Comparison of ENCODE assay signal across 20 cellular contexts in the genomic region with DNA sequence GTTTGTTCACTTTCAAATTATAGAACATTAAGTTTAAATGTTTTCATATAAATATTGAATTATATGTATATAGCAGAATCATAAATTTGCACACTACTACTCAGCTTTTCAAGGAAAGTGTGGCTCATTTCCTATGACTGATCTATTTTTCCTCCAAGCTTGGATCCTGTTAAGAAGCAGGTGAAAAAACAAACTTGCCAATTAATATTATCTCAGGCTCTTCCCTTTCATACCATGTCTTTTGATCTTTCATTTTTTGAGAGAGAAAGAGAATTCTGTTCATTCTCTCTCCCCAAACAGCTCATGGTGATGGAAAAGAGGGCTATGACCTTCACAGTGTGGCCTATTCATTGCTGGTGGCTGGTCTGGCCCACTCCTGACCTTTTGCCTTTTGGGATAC. TPM values are rescaled to one million over a fixed set of nuclear protein-coding genes. Genes with fewer than 3 reads are reported as not detected.
"Had no signal": no experiment of that assay in that cellular context is flagged by ENCODE, and none has a peak within 500 bp of the region (broad histone marks: within the 10 kb centered on the region; RNA-seq: fewer than 3 reads in every experiment).

No MANE protein-coding gene starts in this region.

- H3K4me3 ChIP-seq: dorsolateral prefrontal cortex, esophagus muscularis mucosa, left lung, skin epidermis, tibial nerve, vagina had no signal

- H3K4me1 ChIP-seq: left lung had no signal

- H3K4me3 Mint-ChIP-seq: activated CD4-positive, alpha-beta T cell treated with anti-CD3 and anti-CD28 coated beads, Interleukin-2, amount 10 ng/mL, durations not matched to agents 24 days and 14 days; activated naive CD8-positive, alpha-beta T cell; activated T-cell treated with anti-CD3 and anti-CD28 coated beads, Interleukin-2, amount 50 U/mL, for 72 hours; nephron progenitor cell; stimulated activated naive B cell treated with anti-CD40 and anti-IgM and Interleukin-4, amounts not matched to agents 10 μg/mL and 1 μg/mL and 100 μg/mL, for 72 hours had no signal

- H3K9me3 ChIP-seq: esophagus muscularis mucosa, left lung, tibial nerve, vagina had no signal

- H3K36me3 ChIP-seq: left lung, vagina had no signal

- ATAC-seq: activated T-cell treated with anti-CD3 and anti-CD28 coated beads, Interleukin-2, amount 50 U/mL, for 72 hours; stimulated activated naive B cell treated with anti-CD40 and anti-IgM and Interleukin-4, amounts not matched to agents 10 μg/mL and 1 μg/mL and 100 μg/mL, for 72 hours had no signal

- H3K36me3 Mint-ChIP-seq: activated naive CD8-positive, alpha-beta T cell; stimulated activated naive B cell treated with anti-CD40 and anti-IgM and Interleukin-4, amounts not matched to agents 10 μg/mL and 1 μg/mL and 100 μg/mL, for 72 hours had no signal

- DNase-seq: activated CD4-positive, alpha-beta T cell treated with anti-CD3 and anti-CD28 coated beads, Interleukin-2, amount 10 ng/mL, durations not matched to agents 24 days and 14 days; activated CD4-positive, CD25-positive, alpha-beta regulatory T cell; activated CD8-positive, alpha-beta memory T cell treated with anti-CD3 and anti-CD28 coated beads, Interleukin-2, amount 50 U/mL, for 48 hours; activated gamma-delta T cell treated with Interleukin-2 at 50 U/mL for 16 hours; activated T-cell treated with anti-CD3 and anti-CD28 coated beads, Interleukin-2, amount 50 U/mL, for 72 hours; amygdala; dorsolateral prefrontal cortex; hypothalamus; kidney; left lung; mesendoderm; nephron progenitor cell; stimulated activated CD4-positive, alpha-beta T cell treated with anti-CD3 and anti-CD28 coated beads, Interleukin-15, amount 100 ng/mL, for 24 hours; stimulated activated CD4-positive, alpha-beta T cell treated with anti-CD3 and anti-CD28 coated beads, Interleukin-4, amount 100 ng/mL, for 1 hour; stimulated activated naive B cell treated with anti-CD40 and anti-IgM and Interleukin-4, amounts not matched to agents 10 μg/mL and 1 μg/mL and 100 μg/mL, for 72 hours had no signal

- H3K27me3 Mint-ChIP-seq: activated CD4-positive, alpha-beta T cell treated with anti-CD3 and anti-CD28 coated beads, Interleukin-2, amount 10 ng/mL, durations not matched to agents 24 days and 14 days; activated naive CD8-positive, alpha-beta T cell; stimulated activated naive B cell treated with anti-CD40 and anti-IgM and Interleukin-4, amounts not matched to agents 10 μg/mL and 1 μg/mL and 100 μg/mL, for 72 hours had no signal

- H3K27me3 ChIP-seq: dorsolateral prefrontal cortex, esophagus muscularis mucosa, left lung, tibial nerve, vagina had no signal

- H3K27ac ChIP-seq: dorsolateral prefrontal cortex, esophagus muscularis mucosa, left lung, skin epidermis, vagina had no signal

- H3K27ac Mint-ChIP-seq: activated CD4-positive, alpha-beta T cell treated with anti-CD3 and anti-CD28 coated beads, Interleukin-2, amount 10 ng/mL, durations not matched to agents 24 days and 14 days; activated naive CD8-positive, alpha-beta T cell; activated T-cell treated with anti-CD3 and anti-CD28 coated beads, Interleukin-2, amount 50 U/mL, for 72 hours; nephron progenitor cell; stimulated activated naive B cell treated with anti-CD40 and anti-IgM and Interleukin-4, amounts not matched to agents 10 μg/mL and 1 μg/mL and 100 μg/mL, for 72 hours had no signal

- H3K9me3 Mint-ChIP-seq: activated CD4-positive, alpha-beta T cell treated with anti-CD3 and anti-CD28 coated beads, Interleukin-2, amount 10 ng/mL, durations not matched to agents 24 days and 14 days; activated T-cell treated with anti-CD3 and anti-CD28 coated beads, Interleukin-2, amount 50 U/mL, for 72 hours; nephron progenitor cell; stimulated activated naive B cell treated with anti-CD40 and anti-IgM and Interleukin-4, amounts not matched to agents 10 μg/mL and 1 μg/mL and 100 μg/mL, for 72 hours had no signal

- H3K4me1 Mint-ChIP-seq: activated CD4-positive, alpha-beta T cell treated with anti-CD3 and anti-CD28 coated beads, Interleukin-2, amount 10 ng/mL, durations not matched to agents 24 days and 14 days had no signal

RNA-seq across cellular contexts. Expression of a gene that starts 43.7 kb away (rescaled TPM):
- total RNA-seq: activated CD4-positive, alpha-beta T cell treated with anti-CD3 and anti-CD28 coated beads, Interleukin-2, amount 10 ng/mL, durations not matched to agents 24 days and 14 days; activated T-cell treated with anti-CD3 and anti-CD28 coated beads, Interleukin-2, amount 50 U/mL, for 72 hours had no signal
